Comparison of ENCODE assay signal across 17 cellular contexts in genomic region chr17:75652341-75652740, GRCh38. TPM values are rescaled to one million over a fixed set of nuclear protein-coding genes. Genes with fewer than 3 reads are reported as not detected.
DNase-seq lines count a peak whose midpoint lies in the region; ATAC-seq, FAIRE-seq and TF ChIP-seq lines count a peak whose summit lies in the region.
"Had no signal": no experiment of that assay in that cellular context is flagged by ENCODE, and none has a peak within 500 bp of the region (broad histone marks: within the 10 kb centered on the region; RNA-seq: fewer than 3 reads in every experiment).

No MANE protein-coding gene starts in this region.

- no peak for ATAC-seq in GM21717 (IDR thresholded peaks at IDR 0.05; ENCODE audit: unreplicated experiment)
- ATAC-seq in heart left ventricle: no peak
- ATAC-seq in GM19324 (IDR thresholded peaks at IDR 0.05; ENCODE audit: low FRiP score, unreplicated experiment): no peak

- peak overlapping the region; percentile 42 for H3K27ac Mint-ChIP-seq in activated T-helper 2 cell treated with anti-CD3 and anti-CD28 coated beads, Interferon-gamma antibody, Interleukin-2, Interleukin-4, amounts not matched to agents 10 μg/mL and 5 μg/mL and 100 μg/mL, durations not matched to agents 14 hours and 24 hours and 36 hours

- intact Hi-C loops in activated T-helper 2 cell treated with anti-CD3 and anti-CD28 coated beads, Interferon-gamma antibody, Interleukin-2, Interleukin-4, amounts not matched to agents 10 μg/mL and 5 μg/mL and 100 μg/mL, durations not matched to agents 14 hours and 24 hours and 36 hours (cut with micrococcal nuclease): no loop called here
- intact Hi-C loops in kidney (cut with DNase I): no loop called here
- intact Hi-C loops in sigmoid colon (cut with DNase I): no loop called here
- intact Hi-C loops in esophagus squamous epithelium (cut with DNase I): no loop called here
- intact Hi-C loops in heart left ventricle (cut with DNase I): loop anchor here in 1 of 10 donors (2.0 kb wide), 1 partner anchor 20 kb away; the partner anchor contains the start of gene SMIM5

- TF ChIP-seq EP300 in sigmoid colon (IDR thresholded peaks at IDR 0.05): no peak

- TF ChIP-seq CTCF in kidney (IDR thresholded peaks at IDR 0.05; ENCODE audit: borderline replicate concordance, extremely low read depth, insufficient read depth) (no peak), sigmoid colon (IDR thresholded peaks at IDR 0.05) (no peak), esophagus squamous epithelium (IDR thresholded peaks at IDR 0.05) (no peak), heart left ventricle (IDR thresholded peaks at IDR 0.05) (no peak)

- H3K4me3 Mint-ChIP-seq in activated T-helper 2 cell treated with anti-CD3 and anti-CD28 coated beads, Interferon-gamma antibody, Interleukin-2, Interleukin-4, amounts not matched to agents 10 μg/mL and 5 μg/mL and 100 μg/mL, durations not matched to agents 14 hours and 24 hours and 36 hours (ENCODE audit: low read depth): no peak overlapping the region
- H3K4me3 Mint-ChIP-seq: CD4-positive, alpha-beta memory T cell had no signal

- peak overlapping the region in 6 of 11 experiments; percentile 0 to 58 (median 51); a peak in 10 of 22 replicates for H3K4me2 ChIP-seq in BLaER1 treated with 17β-estradiol and CSF1 and Interleukin-3, amounts not matched to agents 10 nM and 100 nM

- TF ChIP-seq POLR2A in sigmoid colon (IDR thresholded peaks at IDR 0.05): no peak
- no peak for TF ChIP-seq POLR2A in esophagus squamous epithelium (IDR thresholded peaks at IDR 0.05)
- TF ChIP-seq POLR2A in heart left ventricle (IDR thresholded peaks at IDR 0.05): no peak

- no peak for FAIRE-seq in kidney (lab: Jason Lieb, UNC)

- H3K27ac ChIP-seq in BLaER1 treated with 17β-estradiol and CSF1 and Interleukin-3, amounts not matched to agents 10 nM and 100 nM: peak overlapping the region in 8 of 11 experiments; percentile 1 to 70 (median 41); a peak in 11 of 22 replicates
- H3K27ac ChIP-seq in kidney (ENCODE audit: low read depth in 2 of 2, low read length in 2 of 2): no peak overlapping the region
- no peak overlapping the region for H3K27ac ChIP-seq in sigmoid colon
- H3K27ac ChIP-seq in esophagus squamous epithelium: no peak overlapping the region
- H3K27ac ChIP-seq in heart left ventricle: no peak overlapping the region
- H3K27ac ChIP-seq: Peyer's patch had no signal

- H3K9ac ChIP-seq in BLaER1 treated with 17β-estradiol and CSF1 and Interleukin-3, amounts not matched to agents 10 nM and 100 nM: peak overlapping the region in 3 of 11 experiments; percentile 1 to 38 (median 25); a peak in 3 of 22 replicates
- H3K9ac ChIP-seq in kidney (ENCODE audit: low read length in 2 of 2): no peak overlapping the region

- H3K9me3 Mint-ChIP-seq in activated T-helper 2 cell treated with anti-CD3 and anti-CD28 coated beads, Interferon-gamma antibody, Interleukin-2, Interleukin-4, amounts not matched to agents 10 μg/mL and 5 μg/mL and 100 μg/mL, durations not matched to agents 14 hours and 24 hours and 36 hours: no peaks in the 10 kb centered on the region
- H3K9me3 Mint-ChIP-seq: CD4-positive, alpha-beta memory T cell had no signal

- WGBS in sigmoid colon, 2 donors: 93 to 96% methylated on average over 5 of the region's 5 CpGs
- 94 to 95% methylated on average over 2 to 5 of the region's 5 CpGs for WGBS in esophagus squamous epithelium, 2 donors
- WGBS in heart left ventricle, 4 donors: 92 to 97% (median 95%) methylated on average over 3 to 5 of the region's 5 CpGs

- H3K4me1 ChIP-seq in BLaER1 treated with 17β-estradiol and CSF1 and Interleukin-3, amounts not matched to agents 10 nM and 100 nM: peaks cover 4 to 31% (median 23%) of the 10 kb centered on the region in 10 experiments; a peak in 16 of 20 replicates
- H3K4me1 ChIP-seq in kidney (ENCODE audit: control insufficient read depth in 1 of 2, insufficient read depth in 1 of 2, low read depth in 1 of 2, low read length in 2 of 2) (no peaks in the 10 kb centered on the region), sigmoid colon (no peaks in the 10 kb centered on the region), esophagus squamous epithelium (no peaks in the 10 kb centered on the region), heart left ventricle (peaks cover 0 to 4% (median 0%) of the 10 kb centered on the region in 12 donors)
- H3K4me1 ChIP-seq: BE2C, Peyer's patch had no signal

- H3K9me3 ChIP-seq in BLaER1 treated with 17β-estradiol and CSF1 and Interleukin-3, amounts not matched to agents 10 nM and 100 nM (replicated peaks in 1 of 11): no peaks in the 10 kb centered on the region
- no peaks in the 10 kb centered on the region for H3K9me3 ChIP-seq in kidney (ENCODE audit: control insufficient read depth in 1 of 2, low read length in 2 of 2)
- H3K9me3 ChIP-seq in sigmoid colon: no peaks in the 10 kb centered on the region
- H3K9me3 ChIP-seq in esophagus squamous epithelium: no peaks in the 10 kb centered on the region
- no peaks in the 10 kb centered on the region for H3K9me3 ChIP-seq in heart left ventricle
- H3K9me3 ChIP-seq: BE2C, MG63, Peyer's patch had no signal

- H3K4me1 Mint-ChIP-seq in activated T-helper 2 cell treated with anti-CD3 and anti-CD28 coated beads, Interferon-gamma antibody, Interleukin-2, Interleukin-4, amounts not matched to agents 10 μg/mL and 5 μg/mL and 100 μg/mL, durations not matched to agents 14 hours and 24 hours and 36 hours (ENCODE audit: low read depth): peaks cover 1% of the 10 kb centered on the region

- H3K4me3 ChIP-seq in BLaER1 treated with 17β-estradiol and CSF1 and Interleukin-3, amounts not matched to agents 10 nM and 100 nM: no peak overlapping the region
- H3K4me3 ChIP-seq in kidney (ENCODE audit: low read length in 2 of 2): no peak overlapping the region
- H3K4me3 ChIP-seq in sigmoid colon: no peak overlapping the region
- no peak overlapping the region for H3K4me3 ChIP-seq in esophagus squamous epithelium
- H3K4me3 ChIP-seq in heart left ventricle: no peak overlapping the region
- H3K4me3 ChIP-seq: MG63, Peyer's patch had no signal

- no peaks in the 10 kb centered on the region for H3K27me3 Mint-ChIP-seq in activated T-helper 2 cell treated with anti-CD3 and anti-CD28 coated beads, Interferon-gamma antibody, Interleukin-2, Interleukin-4, amounts not matched to agents 10 μg/mL and 5 μg/mL and 100 μg/mL, durations not matched to agents 14 hours and 24 hours and 36 hours (ENCODE audit: low read depth)
- H3K27me3 Mint-ChIP-seq: CD4-positive, alpha-beta memory T cell had no signal

- H4K20me1 ChIP-seq in BLaER1 treated with 17β-estradiol and CSF1 and Interleukin-3, amounts not matched to agents 10 nM and 100 nM: no peaks in the 10 kb centered on the region

- peaks cover 38 to 80% (median 55%) of the 10 kb centered on the region in 11 experiments for H3K36me3 ChIP-seq in BLaER1 treated with 17β-estradiol and CSF1 and Interleukin-3, amounts not matched to agents 10 nM and 100 nM
- peaks cover 15 to 20% of the 10 kb centered on the region in 2 donors for H3K36me3 ChIP-seq in kidney (ENCODE audit: control insufficient read depth in 1 of 2, insufficient read depth in 2 of 2, low read length in 2 of 2)
- peaks cover 0 to 61% (median 12%) of the 10 kb centered on the region in 4 donors for H3K36me3 ChIP-seq in sigmoid colon
- H3K36me3 ChIP-seq in esophagus squamous epithelium: peaks cover 0 to 81% (median 15%) of the 10 kb centered on the region in 3 donors
- H3K36me3 ChIP-seq in heart left ventricle: peaks cover 0 to 87% (median 66%) of the 10 kb centered on the region in 9 donors

- H3K36me3 Mint-ChIP-seq in activated T-helper 2 cell treated with anti-CD3 and anti-CD28 coated beads, Interferon-gamma antibody, Interleukin-2, Interleukin-4, amounts not matched to agents 10 μg/mL and 5 μg/mL and 100 μg/mL, durations not matched to agents 14 hours and 24 hours and 36 hours (ENCODE audit: low read depth): peaks cover 19% of the 10 kb centered on the region

- no peak for DNase-seq in activated T-helper 2 cell treated with anti-CD3 and anti-CD28 coated beads, Interferon-gamma antibody, Interleukin-2, Interleukin-4, amounts not matched to agents 10 μg/mL and 5 μg/mL and 100 μg/mL, durations not matched to agents 14 hours and 24 hours and 36 hours (ENCODE audit: low spot score)
- DNase-seq in kidney: peak; percentile 55
- DNase-seq in sigmoid colon: peak; percentile 39
- DNase-seq in esophagus squamous epithelium (lab: John Stamatoyannopoulos, UW): no peak
- DNase-seq in heart left ventricle: no peak
- DNase-seq: 8988T, GOT3, NCI-H2107, NCI-H2227 treated with DMSO at 0.1 percent for 48 hours, Peyer's patch, SHP77 had no signal

- H3K27me3 ChIP-seq in BLaER1 treated with 17β-estradiol and CSF1 and Interleukin-3, amounts not matched to agents 10 nM and 100 nM: no peaks in the 10 kb centered on the region
- H3K27me3 ChIP-seq in sigmoid colon (no peaks in the 10 kb centered on the region), esophagus squamous epithelium (no peaks in the 10 kb centered on the region), heart left ventricle (no peaks in the 10 kb centered on the region)
- H3K27me3 ChIP-seq: BE2C, MG63, Peyer's patch had no signal

RNA-seq across cellular contexts. Expression of gene RECQL5, which starts 14.6 kb away (rescaled TPM):
- 30.8 and 33.3 TPM in 2 replicates for total RNA-seq in activated T-helper 2 cell treated with anti-CD3 and anti-CD28 coated beads, Interferon-gamma antibody, Interleukin-2, Interleukin-4, amounts not matched to agents 10 μg/mL and 5 μg/mL and 100 μg/mL, durations not matched to agents 14 hours and 24 hours and 36 hours
- 51.6 TPM for total RNA-seq in kidney
- 40.0 TPM for polyA plus RNA-seq in kidney (ENCODE audit: insufficient read depth, low read depth, low replicate concordance)
- 10 to 100 TPM in 3 of 4 donors, 1 to 10 TPM in 1; 5.1 to 11.6 (median 11.3) TPM for total RNA-seq in sigmoid colon
- 10 to 100 TPM in 2 of 3 donors, 1 to 10 TPM in 1; 9.0 to 30.1 (median 10.2) TPM for polyA plus RNA-seq in sigmoid colon
- total RNA-seq in esophagus squamous epithelium: 10 to 100 TPM; 25.1 to 82.8 (median 34.0) TPM
- 10 to 100 TPM in 5 of 9 donors, 1 to 10 TPM in 4; 6.0 to 15.9 (median 10.2) TPM for total RNA-seq in heart left ventricle
- 10 to 100 TPM in 1 of 2 donors, 1 to 10 TPM in 1; 7.8 to 13.3 TPM for polyA plus RNA-seq in heart left ventricle

RNA-seq across cellular contexts. Expression of gene SAP30BP, which starts 14.8 kb away (rescaled TPM):
- 97.6 and 101 TPM in 2 replicates for total RNA-seq in activated T-helper 2 cell treated with anti-CD3 and anti-CD28 coated beads, Interferon-gamma antibody, Interleukin-2, Interleukin-4, amounts not matched to agents 10 μg/mL and 5 μg/mL and 100 μg/mL, durations not matched to agents 14 hours and 24 hours and 36 hours
- total RNA-seq in kidney (95.1 TPM), sigmoid colon (10 to 100 TPM; 53.5 to 96.9 (median 63.6) TPM), esophagus squamous epithelium (10 to 100 TPM; 33.9 to 72.7 (median 44.4) TPM), heart left ventricle (10 to 100 TPM; 40.9 to 67.8 (median 54.4) TPM)
- polyA plus RNA-seq in kidney (ENCODE audit: insufficient read depth, low read depth, low replicate concordance) (62.9 TPM), sigmoid colon (10 to 100 TPM; 53.2 to 69.3 (median 57.7) TPM), heart left ventricle (100 to 1,000 TPM in 1 of 2 donors, 10 to 100 TPM in 1; 59.9 to 121 TPM)

RNA-seq across cellular contexts. Expression of gene SMIM5, which starts 19.1 kb away (rescaled TPM):
- total RNA-seq in activated T-helper 2 cell treated with anti-CD3 and anti-CD28 coated beads, Interferon-gamma antibody, Interleukin-2, Interleukin-4, amounts not matched to agents 10 μg/mL and 5 μg/mL and 100 μg/mL, durations not matched to agents 14 hours and 24 hours and 36 hours: 0.09 and 0.16 TPM in 2 replicates
- total RNA-seq in kidney: 8.0 TPM
- 63.0 TPM for polyA plus RNA-seq in kidney (ENCODE audit: insufficient read depth, low read depth, low replicate concordance)
- 1 to 10 TPM in 3 of 4 donors, under 1 TPM in 1; 0.82 to 7.2 (median 3.8) TPM for total RNA-seq in sigmoid colon
- 10 to 100 TPM in 1 of 3 donors, 1 to 10 TPM in 2; 5.5 to 29.6 (median 6.0) TPM for polyA plus RNA-seq in sigmoid colon
- 10 to 100 TPM in 1 of 4 donors, 1 to 10 TPM in 3; 7.4 to 16.8 (median 8.6) TPM for total RNA-seq in esophagus squamous epithelium
- total RNA-seq in heart left ventricle: 10 to 100 TPM in 2 of 9 donors, 1 to 10 TPM in 7; 1.8 to 18.2 (median 6.8) TPM
- polyA plus RNA-seq in heart left ventricle: 10 to 100 TPM in 1 of 2 donors, 1 to 10 TPM in 1; 3.7 to 17.7 TPM
- total RNA-seq: CD4-positive, alpha-beta memory T cell had no signal
- polyA plus RNA-seq: CD4-positive, alpha-beta memory T cell had no signal

Comparison
In these comparisons a context has a peak if more than half of its experiments do, and no peak if none do; other contexts are left out.
1. H3K27ac ChIP-seq: peak in BLaER1 treated with 17β-estradiol and CSF1 and Interleukin-3, amounts not matched to agents 10 nM and 100 nM (8 of 11); none in kidney (0 of 2), sigmoid colon (0 of 4), esophagus squamous epithelium (0 of 4) and heart left ventricle (0 of 12).
2. DNase-seq: peak in kidney (single experiment) and sigmoid colon (single experiment); none in activated T-helper 2 cell treated with anti-CD3 and anti-CD28 coated beads, Interferon-gamma antibody, Interleukin-2, Interleukin-4, amounts not matched to agents 10 μg/mL and 5 μg/mL and 100 μg/mL, durations not matched to agents 14 hours and 24 hours and 36 hours (single experiment), esophagus squamous epithelium (single experiment) and heart left ventricle (0 of 5).